1 cellular context compared by ENCODE assay signal in genomic region chr17:75518983-75519540, GRCh38.
TF ChIP-seq lines count a peak whose summit lies in the region.

No MANE protein-coding gene starts in this region.

TF ChIP-seq in HepG2, 621 proteins besides CTCF, POLR2A, EP300 and RAD21:
- no peak for TF ChIP-seq SMARCE1 (IDR thresholded peaks at IDR 0.05; ENCODE audit: borderline replicate concordance)
- peak; percentile 66; the same call in 1 of the 2 replicates for TF ChIP-seq ZKSCAN1 (IDR thresholded peaks at IDR 0.05; ENCODE audit: low read length)
TF ChIP-seq in HepG2: peak in this region for 1.
